ENCODE assay signal across 1 cellular context in the genomic region with DNA sequence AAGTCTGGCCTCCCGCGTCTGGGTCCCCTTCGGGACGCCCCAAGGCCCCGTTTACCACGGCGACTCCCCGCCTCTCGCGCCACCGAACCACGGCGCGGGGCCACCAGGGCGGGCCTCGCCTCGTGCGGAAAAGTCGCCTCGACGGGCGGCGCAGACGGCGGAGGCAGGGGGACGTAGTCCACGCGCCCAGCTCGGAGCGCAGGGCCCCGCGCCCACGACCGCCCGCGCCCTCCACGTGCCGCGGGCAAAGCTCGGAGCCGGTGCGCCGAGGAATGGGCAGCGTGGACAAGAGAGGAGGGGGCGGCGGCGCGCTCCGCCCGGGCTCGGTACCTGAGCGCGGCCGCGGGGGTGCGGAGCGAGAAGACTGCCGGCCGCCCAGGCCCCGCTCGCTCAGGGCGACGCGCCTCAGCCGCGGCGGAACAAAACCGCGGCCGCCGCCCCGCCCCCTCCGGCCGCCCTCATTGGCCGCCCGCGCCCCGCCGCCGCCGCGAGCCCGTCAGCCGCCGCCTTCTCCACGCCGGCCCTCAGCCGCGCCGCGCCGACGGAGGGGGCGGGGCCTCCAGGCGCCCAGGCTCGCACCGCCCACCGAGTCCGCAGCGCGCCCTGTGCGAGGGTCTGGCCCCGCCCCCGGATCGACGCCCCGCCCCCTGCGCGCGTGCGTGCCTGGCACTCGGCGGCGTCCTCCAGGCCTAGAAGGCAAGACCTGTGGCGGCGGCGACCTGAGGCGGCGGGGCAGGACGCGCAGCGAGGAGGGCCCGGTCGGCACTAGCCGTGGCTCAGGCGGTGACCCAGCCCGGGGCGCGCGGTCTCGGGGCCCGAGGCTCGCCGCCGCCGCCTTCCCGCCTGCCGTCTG.
TF ChIP-seq lines count a peak whose summit lies in the region.

A gene with protein sequence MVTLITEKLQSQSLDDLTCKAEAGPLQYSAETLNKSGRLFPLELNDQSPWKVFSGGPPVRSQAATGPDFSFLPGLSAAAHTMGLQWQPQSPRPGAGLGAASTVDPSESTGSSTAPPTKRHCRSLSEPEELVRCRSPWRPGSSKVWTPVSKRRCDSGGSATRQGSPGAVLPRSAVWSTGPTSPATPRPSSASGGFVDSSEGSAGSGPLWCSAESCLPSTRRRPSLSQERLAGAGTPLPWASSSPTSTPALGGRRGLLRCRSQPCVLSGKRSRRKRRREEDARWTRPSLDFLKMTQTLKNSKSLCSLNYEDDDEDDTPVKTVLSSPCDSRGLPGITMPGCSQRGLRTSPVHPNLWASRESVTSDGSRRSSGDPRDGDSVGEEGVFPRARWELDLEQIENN (minus strand): TSS at position 411 of the 853 bp plus-strand sequence. CDS start 15,572 bp downstream, outside the sequence.

TF ChIP-seq in HepG2, 621 proteins besides CTCF, POLR2A, EP300 and RAD21 (continued from another document and continues in another):
- TF ChIP-seq, protein P1, sequence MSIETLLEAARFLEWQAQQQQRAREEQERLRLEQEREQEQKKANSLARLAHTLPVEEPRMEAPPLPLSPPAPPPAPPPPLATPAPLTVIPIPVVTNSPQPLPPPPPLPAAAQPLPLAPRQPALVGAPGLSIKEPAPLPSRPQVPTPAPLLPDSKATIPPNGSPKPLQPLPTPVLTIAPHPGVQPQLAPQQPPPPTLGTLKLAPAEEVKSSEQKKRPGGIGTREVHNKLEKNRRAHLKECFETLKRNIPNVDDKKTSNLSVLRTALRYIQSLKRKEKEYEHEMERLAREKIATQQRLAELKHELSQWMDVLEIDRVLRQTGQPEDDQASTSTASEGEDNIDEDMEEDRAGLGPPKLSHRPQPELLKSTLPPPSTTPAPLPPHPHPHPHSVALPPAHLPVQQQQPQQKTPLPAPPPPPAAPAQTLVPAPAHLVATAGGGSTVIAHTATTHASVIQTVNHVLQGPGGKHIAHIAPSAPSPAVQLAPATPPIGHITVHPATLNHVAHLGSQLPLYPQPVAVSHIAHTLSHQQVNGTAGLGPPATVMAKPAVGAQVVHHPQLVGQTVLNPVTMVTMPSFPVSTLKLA (IDR thresholded peaks at IDR 0.05): no peak
- no peak for TF ChIP-seq SP1 (IDR thresholded peaks at IDR 0.05)
- peak; percentile 50 for TF ChIP-seq SP1 (CRISPR knock-in tag; IDR thresholded peaks at IDR 0.05)
- no peak for TF ChIP-seq ZNF256 (CRISPR knock-in tag; conservative IDR thresholded peaks at IDR 0.05)
- TF ChIP-seq ZNF546 (CRISPR knock-in tag; conservative IDR thresholded peaks at IDR 0.05): peak; percentile 69; the same call in 1 of the 2 replicates
- peak; percentile 58; the same call in 1 of the 2 replicates for TF ChIP-seq ATF7-NPFF (CRISPR knock-in tag; IDR thresholded peaks at IDR 0.05; ENCODE audit: low read depth)
- TF ChIP-seq HNRNPH1 (optimal IDR thresholded peaks at IDR 0.05; ENCODE audit: low read depth, low read length): no peak
- TF ChIP-seq, protein P2, sequence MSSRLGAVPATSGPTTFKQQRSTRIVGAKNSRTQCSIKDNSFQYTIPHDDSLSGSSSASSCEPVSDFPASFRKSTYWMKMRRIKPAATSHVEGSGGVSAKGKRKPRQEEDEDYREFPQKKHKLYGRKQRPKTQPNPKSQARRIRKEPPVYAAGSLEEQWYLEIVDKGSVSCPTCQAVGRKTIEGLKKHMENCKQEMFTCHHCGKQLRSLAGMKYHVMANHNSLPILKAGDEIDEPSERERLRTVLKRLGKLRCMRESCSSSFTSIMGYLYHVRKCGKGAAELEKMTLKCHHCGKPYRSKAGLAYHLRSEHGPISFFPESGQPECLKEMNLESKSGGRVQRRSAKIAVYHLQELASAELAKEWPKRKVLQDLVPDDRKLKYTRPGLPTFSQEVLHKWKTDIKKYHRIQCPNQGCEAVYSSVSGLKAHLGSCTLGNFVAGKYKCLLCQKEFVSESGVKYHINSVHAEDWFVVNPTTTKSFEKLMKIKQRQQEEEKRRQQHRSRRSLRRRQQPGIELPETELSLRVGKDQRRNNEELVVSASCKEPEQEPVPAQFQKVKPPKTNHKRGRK (CRISPR knock-in tag; IDR thresholded peaks at IDR 0.05): no peak
- no peak for TF ChIP-seq MAFF (IDR thresholded peaks at IDR 0.05; ENCODE audit: low read depth, low read length)
- TF ChIP-seq SRY (CRISPR knock-in tag; IDR thresholded peaks at IDR 0.05): no peak; the same call in 1 of the 2 replicates
- TF ChIP-seq ELF4 (CRISPR knock-in tag; IDR thresholded peaks at IDR 0.05; ENCODE audit: borderline replicate concordance): no peak
- TF ChIP-seq DNMT1 (CRISPR knock-in tag; IDR thresholded peaks at IDR 0.05): 0 out of 2 replicates have a peak, but pooled peaks have one; percentile 39
- TF ChIP-seq FOXA1 (IDR thresholded peaks at IDR 0.05): no peak
- no peak for TF ChIP-seq FOXA1 (CRISPR knock-in tag; IDR thresholded peaks at IDR 0.05)
- no peak for TF ChIP-seq ZNF674 (CRISPR knock-in tag; IDR thresholded peaks at IDR 0.05; ENCODE audit: low read depth)
- no peak for TF ChIP-seq NPAS2 (CRISPR knock-in tag; IDR thresholded peaks at IDR 0.05; ENCODE audit: borderline replicate concordance)
- TF ChIP-seq, protein P3, sequence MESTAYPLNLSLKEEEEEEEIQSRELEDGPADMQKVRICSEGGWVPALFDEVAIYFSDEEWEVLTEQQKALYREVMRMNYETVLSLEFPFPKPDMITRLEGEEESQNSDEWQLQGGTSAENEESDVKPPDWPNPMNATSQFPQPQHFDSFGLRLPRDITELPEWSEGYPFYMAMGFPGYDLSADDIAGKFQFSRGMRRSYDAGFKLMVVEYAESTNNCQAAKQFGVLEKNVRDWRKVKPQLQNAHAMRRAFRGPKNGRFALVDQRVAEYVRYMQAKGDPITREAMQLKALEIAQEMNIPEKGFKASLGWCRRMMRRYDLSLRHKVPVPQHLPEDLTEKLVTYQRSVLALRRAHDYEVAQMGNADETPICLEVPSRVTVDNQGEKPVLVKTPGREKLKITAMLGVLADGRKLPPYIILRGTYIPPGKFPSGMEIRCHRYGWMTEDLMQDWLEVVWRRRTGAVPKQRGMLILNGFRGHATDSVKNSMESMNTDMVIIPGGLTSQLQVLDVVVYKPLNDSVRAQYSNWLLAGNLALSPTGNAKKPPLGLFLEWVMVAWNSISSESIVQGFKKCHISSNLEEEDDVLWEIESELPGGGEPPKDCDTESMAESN (CRISPR knock-in tag; conservative IDR thresholded peaks at IDR 0.05): no peak
- TF ChIP-seq SMARCC2 (IDR thresholded peaks at IDR 0.05): no peak
- peak; percentile 61; the same call in 1 of the 2 replicates for TF ChIP-seq KDM5B (CRISPR knock-in tag; IDR thresholded peaks at IDR 0.05; ENCODE audit: borderline replicate concordance)
- TF ChIP-seq, protein P4, sequence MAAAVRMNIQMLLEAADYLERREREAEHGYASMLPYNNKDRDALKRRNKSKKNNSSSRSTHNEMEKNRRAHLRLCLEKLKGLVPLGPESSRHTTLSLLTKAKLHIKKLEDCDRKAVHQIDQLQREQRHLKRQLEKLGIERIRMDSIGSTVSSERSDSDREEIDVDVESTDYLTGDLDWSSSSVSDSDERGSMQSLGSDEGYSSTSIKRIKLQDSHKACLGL (CRISPR knock-in tag; IDR thresholded peaks at IDR 0.05): 0 out of 2 replicates have a peak, but pooled peaks have one; percentile 24
- TF ChIP-seq KAT7 (CRISPR knock-in tag; IDR thresholded peaks at IDR 0.05; ENCODE audit: borderline replicate concordance): no peak
- no peak for TF ChIP-seq SRF (IDR thresholded peaks at IDR 0.05; ENCODE audit: low read depth, low read length)
- TF ChIP-seq PHF21A (CRISPR knock-in tag; IDR thresholded peaks at IDR 0.05): 0 out of 2 replicates have a peak, but pooled peaks have one; percentile 12
- no peak for TF ChIP-seq BHLHE40 (IDR thresholded peaks at IDR 0.05; ENCODE audit: low read length)
- TF ChIP-seq STAG1 (CRISPR knock-in tag; IDR thresholded peaks at IDR 0.05): no peak
- TF ChIP-seq, protein P5, sequence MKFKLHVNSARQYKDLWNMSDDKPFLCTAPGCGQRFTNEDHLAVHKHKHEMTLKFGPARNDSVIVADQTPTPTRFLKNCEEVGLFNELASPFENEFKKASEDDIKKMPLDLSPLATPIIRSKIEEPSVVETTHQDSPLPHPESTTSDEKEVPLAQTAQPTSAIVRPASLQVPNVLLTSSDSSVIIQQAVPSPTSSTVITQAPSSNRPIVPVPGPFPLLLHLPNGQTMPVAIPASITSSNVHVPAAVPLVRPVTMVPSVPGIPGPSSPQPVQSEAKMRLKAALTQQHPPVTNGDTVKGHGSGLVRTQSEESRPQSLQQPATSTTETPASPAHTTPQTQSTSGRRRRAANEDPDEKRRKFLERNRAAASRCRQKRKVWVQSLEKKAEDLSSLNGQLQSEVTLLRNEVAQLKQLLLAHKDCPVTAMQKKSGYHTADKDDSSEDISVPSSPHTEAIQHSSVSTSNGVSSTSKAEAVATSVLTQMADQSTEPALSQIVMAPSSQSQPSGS (CRISPR knock-in tag; IDR thresholded peaks at IDR 0.05): no peak
- no peak for TF ChIP-seq NFIB (CRISPR knock-in tag; IDR thresholded peaks at IDR 0.05; ENCODE audit: borderline replicate concordance)
- no peak for TF ChIP-seq SP2 (CRISPR knock-in tag; IDR thresholded peaks at IDR 0.05)
- peak; percentile 22; the same call in 1 of the 2 replicates for TF ChIP-seq SP4 (CRISPR knock-in tag; IDR thresholded peaks at IDR 0.05)
- no peak for TF ChIP-seq SATB2 (CRISPR knock-in tag; IDR thresholded peaks at IDR 0.05)
- no peak for TF ChIP-seq KDM2A (CRISPR knock-in tag; IDR thresholded peaks at IDR 0.05; ENCODE audit: borderline replicate concordance, low read depth)
- TF ChIP-seq, protein P6, sequence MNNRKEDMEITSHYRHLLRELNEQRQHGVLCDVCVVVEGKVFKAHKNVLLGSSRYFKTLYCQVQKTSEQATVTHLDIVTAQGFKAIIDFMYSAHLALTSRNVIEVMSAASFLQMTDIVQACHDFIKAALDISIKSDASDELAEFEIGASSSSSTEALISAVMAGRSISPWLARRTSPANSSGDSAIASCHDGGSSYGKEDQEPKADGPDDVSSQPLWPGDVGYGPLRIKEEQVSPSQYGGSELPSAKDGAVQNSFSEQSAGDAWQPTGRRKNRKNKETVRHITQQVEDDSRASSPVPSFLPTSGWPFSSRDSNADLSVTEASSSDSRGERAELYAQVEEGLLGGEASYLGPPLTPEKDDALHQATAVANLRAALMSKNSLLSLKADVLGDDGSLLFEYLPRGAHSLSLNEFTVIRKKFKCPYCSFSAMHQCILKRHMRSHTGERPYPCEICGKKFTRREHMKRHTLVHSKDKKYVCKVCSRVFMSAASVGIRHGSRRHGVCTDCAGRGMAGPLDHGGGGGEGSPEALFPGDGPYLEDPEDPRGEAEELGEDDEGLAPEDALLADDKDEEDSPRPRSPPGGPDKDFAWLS (CRISPR knock-in tag; IDR thresholded peaks at IDR 0.05; ENCODE audit: borderline replicate concordance): no peak
- no peak for TF ChIP-seq CHD4 (IDR thresholded peaks at IDR 0.05; ENCODE audit: borderline replicate concordance, low read length)
- TF ChIP-seq NONO (IDR thresholded peaks at IDR 0.05): no peak
- TF ChIP-seq NONO (CRISPR knock-in tag; conservative IDR thresholded peaks at IDR 0.05): no peak
- 0 out of 2 replicates have a peak, but pooled peaks have one; percentile 32 for TF ChIP-seq ZNF253 (CRISPR knock-in tag; IDR thresholded peaks at IDR 0.05; ENCODE audit: borderline replicate concordance)
- TF ChIP-seq, protein P7, sequence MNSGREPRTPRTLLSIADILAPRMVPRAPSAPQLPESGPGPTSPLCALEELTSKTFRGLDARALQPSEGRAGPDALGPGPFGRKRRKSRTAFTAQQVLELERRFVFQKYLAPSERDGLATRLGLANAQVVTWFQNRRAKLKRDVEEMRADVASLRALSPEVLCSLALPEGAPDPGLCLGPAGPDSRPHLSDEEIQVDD (CRISPR knock-in tag; IDR thresholded peaks at IDR 0.05; ENCODE audit: borderline replicate concordance): peak; percentile 65; the same call in 1 of the 2 replicates
- peak; percentile 66; the same call in 1 of the 2 replicates for TF ChIP-seq ZNF451 (CRISPR knock-in tag; IDR thresholded peaks at IDR 0.05)
- TF ChIP-seq, protein P8, sequence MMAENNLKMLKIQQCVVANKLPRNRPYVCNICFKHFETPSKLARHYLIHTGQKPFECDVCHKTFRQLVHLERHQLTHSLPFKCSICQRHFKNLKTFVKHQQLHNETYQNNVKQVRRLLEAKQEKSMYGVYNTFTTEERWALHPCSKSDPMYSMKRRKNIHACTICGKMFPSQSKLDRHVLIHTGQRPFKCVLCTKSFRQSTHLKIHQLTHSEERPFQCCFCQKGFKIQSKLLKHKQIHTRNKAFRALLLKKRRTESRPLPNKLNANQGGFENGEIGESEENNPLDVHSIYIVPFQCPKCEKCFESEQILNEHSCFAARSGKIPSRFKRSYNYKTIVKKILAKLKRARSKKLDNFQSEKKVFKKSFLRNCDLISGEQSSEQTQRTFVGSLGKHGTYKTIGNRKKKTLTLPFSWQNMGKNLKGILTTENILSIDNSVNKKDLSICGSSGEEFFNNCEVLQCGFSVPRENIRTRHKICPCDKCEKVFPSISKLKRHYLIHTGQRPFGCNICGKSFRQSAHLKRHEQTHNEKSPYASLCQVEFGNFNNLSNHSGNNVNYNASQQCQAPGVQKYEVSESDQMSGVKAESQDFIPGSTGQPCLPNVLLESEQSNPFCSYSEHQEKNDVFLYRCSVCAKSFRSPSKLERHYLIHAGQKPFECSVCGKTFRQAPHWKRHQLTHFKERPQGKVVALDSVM (CRISPR knock-in tag; IDR thresholded peaks at IDR 0.05): no peak
- TF ChIP-seq BRD4 (CRISPR knock-in tag; IDR thresholded peaks at IDR 0.05): no peak
- TF ChIP-seq REPIN1 (CRISPR knock-in tag; IDR thresholded peaks at IDR 0.05; ENCODE audit: borderline replicate concordance, low read depth): no peak
- TF ChIP-seq ZNF772 (CRISPR knock-in tag; IDR thresholded peaks at IDR 0.05): peak; percentile 21; the same call in 1 of the 2 replicates
- no peak for TF ChIP-seq MEF2D (CRISPR knock-in tag; IDR thresholded peaks at IDR 0.05)
- TF ChIP-seq REXO4 (CRISPR knock-in tag; IDR thresholded peaks at IDR 0.05; ENCODE audit: borderline replicate concordance): 0 out of 2 replicates have a peak, but pooled peaks have one; percentile 22
- TF ChIP-seq SKI (IDR thresholded peaks at IDR 0.05; ENCODE audit: partially characterized antibody): peak; percentile 34
- TF ChIP-seq, protein P9, sequence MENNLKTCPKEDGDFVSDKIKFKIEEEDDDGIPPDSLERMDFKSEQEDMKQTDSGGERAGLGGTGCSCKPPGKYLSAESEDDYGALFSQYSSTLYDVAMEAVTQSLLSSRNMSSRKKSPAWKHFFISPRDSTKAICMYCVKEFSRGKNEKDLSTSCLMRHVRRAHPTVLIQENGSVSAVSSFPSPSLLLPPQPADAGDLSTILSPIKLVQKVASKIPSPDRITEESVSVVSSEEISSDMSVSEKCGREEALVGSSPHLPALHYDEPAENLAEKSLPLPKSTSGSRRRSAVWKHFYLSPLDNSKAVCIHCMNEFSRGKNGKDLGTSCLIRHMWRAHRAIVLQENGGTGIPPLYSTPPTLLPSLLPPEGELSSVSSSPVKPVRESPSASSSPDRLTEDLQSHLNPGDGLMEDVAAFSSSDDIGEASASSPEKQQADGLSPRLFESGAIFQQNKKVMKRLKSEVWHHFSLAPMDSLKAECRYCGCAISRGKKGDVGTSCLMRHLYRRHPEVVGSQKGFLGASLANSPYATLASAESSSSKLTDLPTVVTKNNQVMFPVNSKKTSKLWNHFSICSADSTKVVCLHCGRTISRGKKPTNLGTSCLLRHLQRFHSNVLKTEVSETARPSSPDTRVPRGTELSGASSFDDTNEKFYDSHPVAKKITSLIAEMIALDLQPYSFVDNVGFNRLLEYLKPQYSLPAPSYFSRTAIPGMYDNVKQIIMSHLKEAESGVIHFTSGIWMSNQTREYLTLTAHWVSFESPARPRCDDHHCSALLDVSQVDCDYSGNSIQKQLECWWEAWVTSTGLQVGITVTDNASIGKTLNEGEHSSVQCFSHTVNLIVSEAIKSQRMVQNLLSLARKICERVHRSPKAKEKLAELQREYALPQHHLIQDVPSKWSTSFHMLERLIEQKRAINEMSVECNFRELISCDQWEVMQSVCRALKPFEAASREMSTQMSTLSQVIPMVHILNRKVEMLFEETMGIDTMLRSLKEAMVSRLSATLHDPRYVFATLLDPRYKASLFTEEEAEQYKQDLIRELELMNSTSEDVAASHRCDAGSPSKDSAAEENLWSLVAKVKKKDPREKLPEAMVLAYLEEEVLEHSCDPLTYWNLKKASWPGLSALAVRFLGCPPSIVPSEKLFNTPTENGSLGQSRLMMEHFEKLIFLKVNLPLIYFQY (CRISPR knock-in tag; IDR thresholded peaks at IDR 0.05; ENCODE audit: borderline replicate concordance): no peak
